ENCODE assay signal across 8 cellular contexts in genomic region chr17:73091410-73091769, GRCh38. TPM values are rescaled to one million over a fixed set of nuclear protein-coding genes. Genes with fewer than 3 reads are reported as not detected.
DNase-seq lines count a peak whose midpoint lies in the region; ATAC-seq and TF ChIP-seq lines count a peak whose summit lies in the region.

No MANE protein-coding gene starts in this region.

- H3K4me3 Mint-ChIP-seq in activated T-helper 1 cell treated with anti-CD3 and anti-CD28 coated beads, Interleukin-12 subunit alpha, Interleukin-12 subunit beta, Interleukin-2, Interleukin-4 antibody, amounts not matched to agents 30 ng/mL and 10 ng/mL and 1 ng/mL, durations not matched to agents 14 hours and 24 hours and 36 hours: peak overlapping the region; percentile 100
- H3K4me3 Mint-ChIP-seq in stimulated activated naive B cell treated with anti-CD40 and anti-IgM and Interleukin-4, amounts not matched to agents 10 μg/mL and 1 μg/mL and 100 μg/mL, for 72 hours: peak overlapping the region; percentile 100

- no peak overlapping the region for H3K27ac ChIP-seq in HUES48 (ENCODE audit: low read depth, low read length)
- H3K27ac ChIP-seq in body of pancreas: peak overlapping the region in 2 of 4 donors; percentile 55 to 70

- WGBS in body of pancreas, 2 donors: 21 to 26% methylated on average over 4 of the region's 4 CpGs

- TF ChIP-seq POLR2A in body of pancreas (IDR thresholded peaks at IDR 0.05): no peak

- H3K4me3 ChIP-seq in HUES48 (ENCODE audit: low read depth, low read length) (peak overlapping the region; percentile 70; the same call in 1 of the 2 replicates), BE2C (ENCODE audit: low read depth, low read length) (no peak overlapping the region; the same call in 1 of the 2 replicates), body of pancreas (no peak overlapping the region)

- H3K27ac Mint-ChIP-seq in activated T-helper 1 cell treated with anti-CD3 and anti-CD28 coated beads, Interleukin-12 subunit alpha, Interleukin-12 subunit beta, Interleukin-2, Interleukin-4 antibody, amounts not matched to agents 30 ng/mL and 10 ng/mL and 1 ng/mL, durations not matched to agents 14 hours and 24 hours and 36 hours: peak overlapping the region; percentile 98
- H3K27ac Mint-ChIP-seq in stimulated activated naive B cell treated with anti-CD40 and anti-IgM and Interleukin-4, amounts not matched to agents 10 μg/mL and 1 μg/mL and 100 μg/mL, for 72 hours: no peak overlapping the region

- H3K9ac ChIP-seq in HUES48 (ENCODE audit: low read depth, low read length): no peak overlapping the region

- H3K9me3 ChIP-seq in HUES48 (ENCODE audit: control insufficient read depth, insufficient read depth, low read length) (no peaks in the 10 kb centered on the region), BE2C (no peaks in the 10 kb centered on the region; the same call in 1 of the 2 replicates), body of pancreas (no peaks in the 10 kb centered on the region)

- H3K4me1 ChIP-seq in HUES48 (ENCODE audit: control insufficient read depth, insufficient read depth, low read length) (peaks cover 19% of the 10 kb centered on the region), BE2C (no peaks in the 10 kb centered on the region), body of pancreas (peaks cover 28% of the 10 kb centered on the region)

- H3K36me3 ChIP-seq in HUES48 (ENCODE audit: control insufficient read depth, insufficient read depth, low read length) (no peaks in the 10 kb centered on the region; the same call in 1 of the 2 replicates), BE2C (peaks cover 6% of the 10 kb centered on the region), body of pancreas (replicated peaks in 1 of 2; ENCODE audit: insufficient read depth in 1 of 2, low read depth in 2 of 2) (peaks cover 0 to 3% of the 10 kb centered on the region in 2 donors)

- H3K27me3 ChIP-seq in HUES48 (ENCODE audit: control insufficient read depth, insufficient read depth, low read length) (no peaks in the 10 kb centered on the region), BE2C (no peaks in the 10 kb centered on the region), body of pancreas (no peaks in the 10 kb centered on the region)

- TF ChIP-seq CTCF in BE2C (IDR thresholded peaks at IDR 0.05; ENCODE audit: low read depth, low read length) (no peak), body of pancreas (IDR thresholded peaks at IDR 0.05) (no peak)

- H3K9me3 Mint-ChIP-seq in activated T-helper 1 cell treated with anti-CD3 and anti-CD28 coated beads, Interleukin-12 subunit alpha, Interleukin-12 subunit beta, Interleukin-2, Interleukin-4 antibody, amounts not matched to agents 30 ng/mL and 10 ng/mL and 1 ng/mL, durations not matched to agents 14 hours and 24 hours and 36 hours: no peaks in the 10 kb centered on the region
- H3K9me3 Mint-ChIP-seq in stimulated activated naive B cell treated with anti-CD40 and anti-IgM and Interleukin-4, amounts not matched to agents 10 μg/mL and 1 μg/mL and 100 μg/mL, for 72 hours: no peaks in the 10 kb centered on the region

- intact Hi-C loops in activated T-helper 1 cell treated with anti-CD3 and anti-CD28 coated beads, Interleukin-12 subunit alpha, Interleukin-12 subunit beta, Interleukin-2, Interleukin-4 antibody, amounts not matched to agents 30 ng/mL and 10 ng/mL and 1 ng/mL, durations not matched to agents 14 hours and 24 hours and 36 hours (cut with micrococcal nuclease): loop anchor here (5.0 kb wide), 1 partner anchor 499 kb away; no protein-coding TSS in a partner anchor
- intact Hi-C loops in body of pancreas (cut with DNase I): no loop called here

- peaks cover 18% of the 10 kb centered on the region for H3K36me3 Mint-ChIP-seq in activated T-helper 1 cell treated with anti-CD3 and anti-CD28 coated beads, Interleukin-12 subunit alpha, Interleukin-12 subunit beta, Interleukin-2, Interleukin-4 antibody, amounts not matched to agents 30 ng/mL and 10 ng/mL and 1 ng/mL, durations not matched to agents 14 hours and 24 hours and 36 hours (ENCODE audit: low read depth)
- peaks cover 22 to 23% of the 10 kb centered on the region in 2 donors for H3K36me3 Mint-ChIP-seq in stimulated activated naive B cell treated with anti-CD40 and anti-IgM and Interleukin-4, amounts not matched to agents 10 μg/mL and 1 μg/mL and 100 μg/mL, for 72 hours

- DNase-seq in activated T-helper 1 cell treated with anti-CD3 and anti-CD28 coated beads, Interleukin-12 subunit alpha, Interleukin-12 subunit beta, Interleukin-2, Interleukin-4 antibody, amounts not matched to agents 30 ng/mL and 10 ng/mL and 1 ng/mL, durations not matched to agents 14 hours and 24 hours and 36 hours (ENCODE audit: low spot score): no peak
- peak; percentile 59 for DNase-seq in inferior parietal cortex (ENCODE audit: extremely low spot score)
- no peak for DNase-seq in stimulated activated naive B cell treated with anti-CD40 and anti-IgM and Interleukin-4, amounts not matched to agents 10 μg/mL and 1 μg/mL and 100 μg/mL, for 72 hours
- no peak for DNase-seq in BE2C
- DNase-seq in stimulated activated CD8-positive, alpha-beta memory T cell treated with anti-CD3 and anti-CD28 coated beads, Interleukin-4, amount 100 ng/mL, for 48 hours: no peak
- DNase-seq in body of pancreas: no peak

- no peak for ATAC-seq in stimulated activated naive B cell treated with anti-CD40 and anti-IgM and Interleukin-4, amounts not matched to agents 10 μg/mL and 1 μg/mL and 100 μg/mL, for 72 hours (replicated peaks)
- no peak for ATAC-seq in HG03521 (IDR thresholded peaks at IDR 0.05; ENCODE audit: unreplicated experiment)
- ATAC-seq in body of pancreas: no peak

- peaks cover 22% of the 10 kb centered on the region for H3K4me1 Mint-ChIP-seq in activated T-helper 1 cell treated with anti-CD3 and anti-CD28 coated beads, Interleukin-12 subunit alpha, Interleukin-12 subunit beta, Interleukin-2, Interleukin-4 antibody, amounts not matched to agents 30 ng/mL and 10 ng/mL and 1 ng/mL, durations not matched to agents 14 hours and 24 hours and 36 hours (ENCODE audit: low read depth)
- peaks cover 35 to 57% of the 10 kb centered on the region in 2 donors for H3K4me1 Mint-ChIP-seq in stimulated activated naive B cell treated with anti-CD40 and anti-IgM and Interleukin-4, amounts not matched to agents 10 μg/mL and 1 μg/mL and 100 μg/mL, for 72 hours

- H3K27me3 Mint-ChIP-seq in activated T-helper 1 cell treated with anti-CD3 and anti-CD28 coated beads, Interleukin-12 subunit alpha, Interleukin-12 subunit beta, Interleukin-2, Interleukin-4 antibody, amounts not matched to agents 30 ng/mL and 10 ng/mL and 1 ng/mL, durations not matched to agents 14 hours and 24 hours and 36 hours (ENCODE audit: insufficient read depth): peaks cover 4% of the 10 kb centered on the region
- H3K27me3 Mint-ChIP-seq in stimulated activated naive B cell treated with anti-CD40 and anti-IgM and Interleukin-4, amounts not matched to agents 10 μg/mL and 1 μg/mL and 100 μg/mL, for 72 hours: peaks cover 0 to 5% of the 10 kb centered on the region in 2 donors

RNA-seq across cellular contexts. Expression of gene SLC39A11, which starts 1.1 kb away (rescaled TPM):
- total RNA-seq in activated T-helper 1 cell treated with anti-CD3 and anti-CD28 coated beads, Interleukin-12 subunit alpha, Interleukin-12 subunit beta, Interleukin-2, Interleukin-4 antibody, amounts not matched to agents 30 ng/mL and 10 ng/mL and 1 ng/mL, durations not matched to agents 14 hours and 24 hours and 36 hours: 20.9 and 25.7 TPM in 2 replicates
- polyA plus RNA-seq in BE2C (2012; ENCODE audit: insufficient read depth, insufficient read length, low read depth): 31.7 TPM
- total RNA-seq in body of pancreas: 10 to 100 TPM; 27.8 to 39.6 TPM
